Comparison of ENCODE assay signal across 1 cellular context in the genomic region with DNA sequence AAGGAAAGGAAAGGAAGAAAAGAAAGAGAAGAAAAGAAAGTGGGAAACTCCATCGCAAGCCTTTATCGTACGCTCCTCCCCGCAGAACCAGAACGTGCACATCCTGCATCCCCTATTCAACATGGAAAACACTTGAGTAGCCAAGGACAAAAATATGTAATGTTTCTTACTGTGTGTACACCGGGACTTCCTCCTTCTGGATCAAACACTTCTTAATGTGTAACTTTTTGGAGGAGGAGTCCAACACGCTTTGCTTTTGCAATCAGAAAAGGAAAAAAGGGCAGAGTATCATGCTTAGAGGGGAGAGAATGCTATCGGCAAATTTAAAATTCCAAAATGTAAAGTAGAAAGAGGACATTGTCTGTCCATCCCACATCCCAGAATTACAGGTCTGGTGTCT.
TF ChIP-seq lines count a peak whose summit lies in the region.

No MANE protein-coding gene starts in this region.

TF ChIP-seq in liver, 16 proteins besides CTCF, POLR2A, EP300 and RAD21:
- TF ChIP-seq SP1 (IDR thresholded peaks at IDR 0.05): no peak
- TF ChIP-seq HNF4A (conservative IDR thresholded peaks at IDR 0.05): peak in 1 of 2 donors; percentile 36
